ENCODE assay signal across 8 cellular contexts in genomic region chr11:45917623-45918330, GRCh38. TPM values are rescaled to one million over a fixed set of nuclear protein-coding genes. Genes with fewer than 3 reads are reported as not detected.
DNase-seq lines count a peak whose midpoint lies in the region; ATAC-seq and TF ChIP-seq lines count a peak whose summit lies in the region.

PEX16 (minus strand) TSS chr11:45917877; CDS start chr11:45917811, 66 bp downstream.

- peak; percentile 85 for ATAC-seq in HG02588 (IDR thresholded peaks at IDR 0.05; ENCODE audit: unreplicated experiment)
- ATAC-seq in SK-N-SH treated with all-trans-retinoic acid at 6 μM for 48 hours: peak; percentile 91

- peaks cover 49% of the 10 kb centered on the region for H3K4me1 Mint-ChIP-seq in activated naive CD4-positive, alpha-beta T cell treated with anti-CD3 and anti-CD28 coated beads, Interleukin-2, amount 50 U/mL, for 24 hours

- H3K27ac ChIP-seq in temporal lobe (ENCODE audit: low read depth, low read length): peak within 1 kb of the TSS; percentile 90

- TF ChIP-seq CTCF in GM06990 (IDR thresholded peaks at IDR 0.05; ENCODE audit: insufficient read depth, low read length, poor library complexity, severe bottlenecking): no peak

- H3K36me3 ChIP-seq in GM06990 (ENCODE audit: control insufficient read depth, insufficient read depth, low read length): peaks cover 23% of the 10 kb centered on the region

- H3K27me3 Mint-ChIP-seq in activated naive CD4-positive, alpha-beta T cell treated with anti-CD3 and anti-CD28 coated beads, Interleukin-2, amount 50 U/mL, for 24 hours: peaks cover 3% of the 10 kb centered on the region

- peak; percentile 97 for DNase-seq in GM06990 (ENCODE audit: extremely low read depth, insufficient read length)
- DNase-seq in NCI-H1092 (lab: John Stamatoyannopoulos, UW): peak; percentile 98
- DNase-seq in glomerular endothelial cell (ENCODE audit: extremely low read depth, low read depth, low spot score): peak; percentile 88
- DNase-seq in occipital lobe (lab: John Stamatoyannopoulos, UW): peak; percentile 96

- peak within 1 kb of the TSS; percentile 98 for H3K4me3 Mint-ChIP-seq in activated naive CD4-positive, alpha-beta T cell treated with anti-CD3 and anti-CD28 coated beads, Interleukin-2, amount 50 U/mL, for 24 hours

- H3K9me3 Mint-ChIP-seq in activated naive CD4-positive, alpha-beta T cell treated with anti-CD3 and anti-CD28 coated beads, Interleukin-2, amount 50 U/mL, for 24 hours: no peaks in the 10 kb centered on the region

- peak within 1 kb of the TSS; percentile 99 for H3K27ac Mint-ChIP-seq in activated naive CD4-positive, alpha-beta T cell treated with anti-CD3 and anti-CD28 coated beads, Interleukin-2, amount 50 U/mL, for 24 hours

- peak within 1 kb of the TSS; percentile 99 for H3K4me3 ChIP-seq in GM06990 (replicated peaks; ENCODE audit: low read depth, low read length)

- peaks cover 1% of the 10 kb centered on the region for H3K36me3 Mint-ChIP-seq in activated naive CD4-positive, alpha-beta T cell treated with anti-CD3 and anti-CD28 coated beads, Interleukin-2, amount 50 U/mL, for 24 hours

- no peaks in the 10 kb centered on the region for H3K27me3 ChIP-seq in GM06990 (replicated peaks; ENCODE audit: control insufficient read depth, insufficient read depth, low read length)

TF ChIP-seq in SK-N-SH treated with all-trans-retinoic acid at 6 μM for 48 hours, 23 proteins besides CTCF, POLR2A, EP300 and RAD21:
- TF ChIP-seq ZNF70 (CRISPR knock-in tag; IDR thresholded peaks at IDR 0.05): peak; percentile 73
- TF ChIP-seq TSHZ2 (CRISPR knock-in tag; IDR thresholded peaks at IDR 0.05): peak; percentile 75; the same call in 1 of the 2 replicates
- no peak for TF ChIP-seq RARB (CRISPR knock-in tag; IDR thresholded peaks at IDR 0.05)
- no peak for TF ChIP-seq CSDC2 (CRISPR knock-in tag; IDR thresholded peaks at IDR 0.05)
- peak; percentile 60; the same call in 1 of the 2 replicates for TF ChIP-seq SNAI2 (CRISPR knock-in tag; IDR thresholded peaks at IDR 0.05)
- no peak for TF ChIP-seq ZFP3 (CRISPR knock-in tag; IDR thresholded peaks at IDR 0.05)
- no peak for TF ChIP-seq POU6F1 (CRISPR knock-in tag; IDR thresholded peaks at IDR 0.05; ENCODE audit: borderline replicate concordance, low read depth)
- no peak for TF ChIP-seq TCF4 (CRISPR knock-in tag; IDR thresholded peaks at IDR 0.05; ENCODE audit: borderline replicate concordance)
- peak; percentile 89; the same call in 1 of the 2 replicates for TF ChIP-seq BACH2 (CRISPR knock-in tag; IDR thresholded peaks at IDR 0.05; ENCODE audit: borderline replicate concordance)
- no peak for TF ChIP-seq OSR1 (CRISPR knock-in tag; IDR thresholded peaks at IDR 0.05)
- TF ChIP-seq ZC3H10 (CRISPR knock-in tag; IDR thresholded peaks at IDR 0.05): 0 out of 2 replicates have a peak, but pooled peaks have one; percentile 7
- TF ChIP-seq ZNF565 (CRISPR knock-in tag; conservative IDR thresholded peaks at IDR 0.05; ENCODE audit: low read depth): 0 out of 2 replicates have a peak, but pooled peaks have one; percentile 81
- no peak for TF ChIP-seq CREB5 (CRISPR knock-in tag; IDR thresholded peaks at IDR 0.05; ENCODE audit: low read depth)
- TF ChIP-seq CSRNP3 (CRISPR knock-in tag; IDR thresholded peaks at IDR 0.05): no peak
- TF ChIP-seq ZFP30 (CRISPR knock-in tag; IDR thresholded peaks at IDR 0.05): peak; percentile 68; the same call in 1 of the 2 replicates
- TF ChIP-seq ESRRG (CRISPR knock-in tag; IDR thresholded peaks at IDR 0.05): no peak
- no peak for TF ChIP-seq TOX (CRISPR knock-in tag; IDR thresholded peaks at IDR 0.05; ENCODE audit: borderline replicate concordance)
- TF ChIP-seq GLIS3 (CRISPR knock-in tag; IDR thresholded peaks at IDR 0.05): no peak
- no peak for TF ChIP-seq ISL1 (CRISPR knock-in tag; IDR thresholded peaks at IDR 0.05)
- TF ChIP-seq PPARA (CRISPR knock-in tag; IDR thresholded peaks at IDR 0.05; ENCODE audit: borderline replicate concordance): peak; percentile 91; the same call in 1 of the 2 replicates
- TF ChIP-seq ZNF8 (CRISPR knock-in tag; IDR thresholded peaks at IDR 0.05): no peak
- TF ChIP-seq PATZ1 (CRISPR knock-in tag; IDR thresholded peaks at IDR 0.05; ENCODE audit: borderline replicate concordance): no peak
- 0 out of 2 replicates have a peak, but pooled peaks have one; percentile 67 for TF ChIP-seq ARNTL (CRISPR knock-in tag; IDR thresholded peaks at IDR 0.05; ENCODE audit: borderline replicate concordance, low read depth)

RNA-seq across cellular contexts. Expression of gene PEX16, which starts in this region (rescaled TPM):
- total RNA-seq in glomerular endothelial cell (25.1 and 35.0 TPM in 2 replicates), occipital lobe (19.0 TPM), temporal lobe (13.0 TPM)

Comparison
In these comparisons a context has a peak if more than half of its experiments do, and no peak if none do; other contexts are left out.
1. Peak in every context shown above with its lines: DNase-seq, ATAC-seq, H3K4me3 ChIP-seq and H3K27ac ChIP-seq.